Comparison of ENCODE assay signal across 8 cellular contexts in the genomic region with DNA sequence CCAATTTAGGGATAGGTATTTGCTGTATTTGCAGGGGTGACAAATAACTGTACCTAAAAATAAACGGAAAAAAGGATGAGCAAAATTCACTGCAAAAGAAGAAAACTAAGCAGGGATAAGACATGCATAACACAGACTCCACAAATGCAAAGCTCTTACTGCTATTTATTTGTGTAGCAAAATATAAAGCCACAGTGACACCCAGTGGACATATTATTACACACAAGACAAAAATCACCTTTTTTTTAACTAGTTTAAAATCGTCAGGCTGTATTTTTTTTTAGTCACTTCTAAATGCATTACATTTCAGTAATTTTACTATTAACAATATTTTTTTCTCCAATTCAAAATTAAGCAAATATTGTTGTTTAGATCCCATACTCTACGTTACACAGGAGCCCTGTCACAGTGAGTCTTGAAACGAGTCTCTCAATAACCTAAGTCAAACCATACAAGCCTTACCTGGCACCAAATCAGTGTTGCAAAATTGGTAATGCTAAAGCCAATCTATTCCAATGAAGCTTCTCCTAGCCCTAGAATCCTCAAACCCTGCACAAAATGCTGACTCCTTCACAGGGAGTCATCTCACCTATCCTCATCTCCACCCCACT. TPM values are rescaled to one million over a fixed set of nuclear protein-coding genes. Genes with fewer than 3 reads are reported as not detected.
A peak's percentile ranks its signal among the peaks of the same experiment; 100 is the strongest.
DNase-seq lines count a peak whose midpoint lies in the region; ATAC-seq, FAIRE-seq and TF ChIP-seq lines count a peak whose summit lies in the region.

No MANE protein-coding gene starts in this region.

- H3K27me3 Mint-ChIP-seq in naive thymus-derived CD8-positive, alpha-beta T cell, result no peaks in the 10 kb centered on the region
- no peaks in the 10 kb centered on the region for H3K27me3 Mint-ChIP-seq in activated naive CD8-positive, alpha-beta T cell treated with anti-CD3 and anti-CD28 coated beads for 36 hours

- peaks cover 4 to 18% (median 14%) of the 10 kb centered on the region in 4 donors for H3K4me1 Mint-ChIP-seq in naive thymus-derived CD8-positive, alpha-beta T cell
- peaks cover 9% of the 10 kb centered on the region for H3K4me1 Mint-ChIP-seq in activated naive CD8-positive, alpha-beta T cell treated with anti-CD3 and anti-CD28 coated beads for 36 hours

- TF ChIP-seq CTCF in GM10248 (IDR thresholded peaks at IDR 0.05; ENCODE audit: control extremely low read depth, extremely low read depth, low read depth, missing control alignments), result peak; percentile 57

- no peak overlapping the region for H3K27ac Mint-ChIP-seq in naive thymus-derived CD8-positive, alpha-beta T cell
- H3K27ac Mint-ChIP-seq in activated naive CD8-positive, alpha-beta T cell treated with anti-CD3 and anti-CD28 coated beads for 36 hours, result no peak overlapping the region

- FAIRE-seq in A204.1 (lab: Jason Lieb, UNC) (peak; percentile 98), endometrium (lab: Jason Lieb, UNC) (peak; percentile 93)

- H3K36me3 Mint-ChIP-seq in naive thymus-derived CD8-positive, alpha-beta T cell, result peaks cover 5 to 64% (median 19%) of the 10 kb centered on the region in 3 donors
- peaks cover 14% of the 10 kb centered on the region for H3K36me3 Mint-ChIP-seq in activated naive CD8-positive, alpha-beta T cell treated with anti-CD3 and anti-CD28 coated beads for 36 hours

- H3K9me3 Mint-ChIP-seq in naive thymus-derived CD8-positive, alpha-beta T cell, result no peaks in the 10 kb centered on the region
- H3K9me3 Mint-ChIP-seq in activated naive CD8-positive, alpha-beta T cell treated with anti-CD3 and anti-CD28 coated beads for 36 hours, result no peaks in the 10 kb centered on the region

- no peak overlapping the region for H3K4me3 Mint-ChIP-seq in naive thymus-derived CD8-positive, alpha-beta T cell
- H3K4me3 Mint-ChIP-seq in activated naive CD8-positive, alpha-beta T cell treated with anti-CD3 and anti-CD28 coated beads for 36 hours, result no peak overlapping the region

- POLR2A ChIA-PET in GM10248 (lab: Yijun Ruan, JAX), result no interaction called here
- POLR2A ChIA-PET in naive thymus-derived CD8-positive, alpha-beta T cell (lab: Charles Lee), result interaction anchor here (1.0 to 3.0 kb wide), 2 partner anchors 89 to 108 kb away, joined by 4 to 15 read pairs; partner anchors contain the start of gene SMCHD1

- ATAC-seq in HG03378 (IDR thresholded peaks at IDR 0.05; ENCODE audit: unreplicated experiment), result peak; percentile 73
- peak; percentile 50 to 63 for ATAC-seq in naive thymus-derived CD8-positive, alpha-beta T cell

- DNase-seq in GM10248 (ENCODE audit: extremely low spot score) (peak; percentile 23), OCI-M1 (lab: John Stamatoyannopoulos, UW) (peak; percentile 78), activated gamma-delta T cell treated with Interleukin-2 at 50 U/mL for 16 hours (no peak)
- DNase-seq in naive thymus-derived CD8-positive, alpha-beta T cell, result peak in 3 of 10 donors; percentile 39 to 50 (median 43)
- DNase-seq in activated naive CD8-positive, alpha-beta T cell treated with anti-CD3 and anti-CD28 coated beads for 36 hours, result no peak

- CTCF ChIA-PET in GM10248 (lab: Yijun Ruan, JAX), result interaction anchor here (0.6 to 3.8 kb wide), 22 partner anchors 9 to 1808 kb away, joined by 3 to 19 read pairs (median 4); partner anchors contain the start of genes METTL4 and NDC80

RNA-seq across cellular contexts. Expression of gene METTL4, which starts 23.7 kb away (rescaled TPM):
- 10 to 100 TPM; 40.6 to 41.6 TPM for total RNA-seq in naive thymus-derived CD8-positive, alpha-beta T cell
- polyA plus RNA-seq in naive thymus-derived CD8-positive, alpha-beta T cell, result 10 to 100 TPM; 14.7 to 17.5 (median 16.9) TPM
- total RNA-seq in activated naive CD8-positive, alpha-beta T cell treated with anti-CD3 and anti-CD28 coated beads for 36 hours, result 10 to 100 TPM; 20.4 to 22.2 TPM

RNA-seq across cellular contexts. Expression of gene NDC80, which starts 23.8 kb away (rescaled TPM):
- 1 to 10 TPM; 3.2 to 3.3 TPM for total RNA-seq in naive thymus-derived CD8-positive, alpha-beta T cell
- 1 to 10 TPM; 1.7 to 2.9 (median 1.9) TPM for polyA plus RNA-seq in naive thymus-derived CD8-positive, alpha-beta T cell
- 10 to 100 TPM; 81.6 to 89.7 TPM for total RNA-seq in activated naive CD8-positive, alpha-beta T cell treated with anti-CD3 and anti-CD28 coated beads for 36 hours

Comparison
In these comparisons a context has a peak if more than half of its experiments do, and no peak if none do; other contexts are left out.
1. DNase-seq: peak in GM10248 (single experiment) and OCI-M1 (single experiment); none in activated gamma-delta T cell treated with Interleukin-2 at 50 U/mL for 16 hours (single experiment) and activated naive CD8-positive, alpha-beta T cell treated with anti-CD3 and anti-CD28 coated beads for 36 hours (single experiment).
2. RNA of gene NDC80, which starts 23.8 kb away (total RNA-seq): 81.6 to 89.7 TPM in activated naive CD8-positive, alpha-beta T cell treated with anti-CD3 and anti-CD28 coated beads for 36 hours; 3.2 to 3.3 TPM in naive thymus-derived CD8-positive, alpha-beta T cell; every median in the first group is over 10 times any median in the second.